25 cellular contexts compared by ENCODE assay signal in genomic region chr12:3308063-3308462, GRCh38.
DNase-seq lines count a peak whose midpoint lies in the region; ATAC-seq, FAIRE-seq and TF ChIP-seq lines count a peak whose summit lies in the region.
"Had no signal": no experiment of that assay in that cellular context is flagged by ENCODE, and none has a peak within 500 bp of the region (broad histone marks: within the 10 kb centered on the region; RNA-seq: fewer than 3 reads in every experiment).

No MANE protein-coding gene starts in this region.

- H3K36me3 Mint-ChIP-seq in nephron progenitor cell (ENCODE audit: low read depth) = no peaks in the 10 kb centered on the region
- H3K36me3 Mint-ChIP-seq: CD4-positive, CD25-positive, alpha-beta regulatory T cell; CD8-positive, alpha-beta memory T cell had no signal

- H3K4me1 Mint-ChIP-seq in nephron progenitor cell = peaks cover 48% of the 10 kb centered on the region
- H3K4me1 Mint-ChIP-seq: CD4-positive, CD25-positive, alpha-beta regulatory T cell; CD8-positive, alpha-beta memory T cell had no signal

- H3K4me1 ChIP-seq in A549 (0 out of 3 replicates have a peak, but pooled peaks cover 3% of the 10 kb centered on the region), NT2/D1 (ENCODE audit: insufficient read depth, insufficient read length) (peaks cover 31% of the 10 kb centered on the region), psoas muscle (no peaks in the 10 kb centered on the region)

- intact Hi-C loops in psoas muscle (cut with DNase I) = no loop called here

- H3K36me3 ChIP-seq in NT2/D1 (ENCODE audit: insufficient read depth, insufficient read length, low read length) (no peaks in the 10 kb centered on the region), psoas muscle (ENCODE audit: insufficient read depth in 1 of 2, low read depth in 1 of 2) (no peaks in the 10 kb centered on the region)
- H3K36me3 ChIP-seq: BE2C had no signal

- ATAC-seq in A549 (no peak), GM21528 (IDR thresholded peaks at IDR 0.05; ENCODE audit: low FRiP score, unreplicated experiment) (no peak), psoas muscle (no peak)
- ATAC-seq: GM12878, GM23338, HCT116, HepG2 had no signal

- no peak overlapping the region for H3K4me2 ChIP-seq in A549
- H3K4me2 ChIP-seq: GM23338 had no signal

- 69% methylated on average over 8 of the region's 8 CpGs for WGBS in A549 (ENCODE audit: missing lambda C conversion rate)
- 86 to 94% (median 90%) methylated on average over 8 of the region's 8 CpGs for WGBS in psoas muscle, 3 donors

- H3K4me3 ChIP-seq in A549 (no peak overlapping the region), NT2/D1 (ENCODE audit: insufficient read length, low read depth) (no peak overlapping the region), psoas muscle (no peak overlapping the region)
- H3K4me3 ChIP-seq: GM12878, GM23338 had no signal

- H3K9ac ChIP-seq in NT2/D1 (ENCODE audit: insufficient read length, low read depth) = peak overlapping the region; percentile 5

- peaks cover 28% of the 10 kb centered on the region for H3K27me3 ChIP-seq in NT2/D1 (ENCODE audit: insufficient read depth, insufficient read length)
- H3K27me3 ChIP-seq in psoas muscle (ENCODE audit: insufficient read depth in 3 of 3, low read length in 2 of 3) = peaks cover 0 to 3% (median 2%) of the 10 kb centered on the region in 3 donors
- H3K27me3 ChIP-seq: BE2C had no signal

- POLR2A ChIA-PET in A549 (lab: Yijun Ruan, JAX) = no interaction called here

- TF ChIP-seq RAD21 in A549 (conservative IDR thresholded peaks at IDR 0.05 in 1 of 2, IDR thresholded peaks at IDR 0.05 in 1 of 2) = no peak

- H3K27ac ChIP-seq in A549 (no peak overlapping the region), psoas muscle (no peak overlapping the region)

- peaks cover 20% of the 10 kb centered on the region for H3K27me3 Mint-ChIP-seq in nephron progenitor cell (ENCODE audit: low read depth, poor library complexity)

- H3K9me3 ChIP-seq in A549 (no peaks in the 10 kb centered on the region), NT2/D1 (ENCODE audit: insufficient read depth, low read length) (no peaks in the 10 kb centered on the region), psoas muscle (no peaks in the 10 kb centered on the region)
- H3K9me3 ChIP-seq: BE2C had no signal

- TF ChIP-seq CTCF in A549 (IDR thresholded peaks at IDR 0.05) (no peak), nephron progenitor cell (IDR thresholded peaks at IDR 0.05) (no peak), psoas muscle (IDR thresholded peaks at IDR 0.05) (no peak)

- TF ChIP-seq POLR2A in A549 (IDR thresholded peaks at IDR 0.05; ENCODE audit: low read length) = no peak

- CTCF ChIA-PET in A549 (lab: Yijun Ruan, JAX) = interaction anchor here (0.9 to 11.2 kb wide), 3 partner anchors 8 to 173 kb away, joined by 3 to 147 read pairs (median 3); no protein-coding TSS in a partner anchor

- FAIRE-seq in A549 (lab: Jason Lieb, UNC) = no peak
- FAIRE-seq: GM12878, GM19239, HepG2 had no signal

- peak overlapping the region; percentile 85 for H3K27ac Mint-ChIP-seq in nephron progenitor cell
- H3K27ac Mint-ChIP-seq: CD4-positive, CD25-positive, alpha-beta regulatory T cell; GM23338; HFFc6 had no signal

- H3K9me3 Mint-ChIP-seq in nephron progenitor cell = no peaks in the 10 kb centered on the region
- H3K9me3 Mint-ChIP-seq: CD8-positive, alpha-beta memory T cell; GM23338; HFFc6 had no signal

- no peak overlapping the region for H3K4me3 Mint-ChIP-seq in nephron progenitor cell
- H3K4me3 Mint-ChIP-seq: CD4-positive, CD25-positive, alpha-beta regulatory T cell; CD8-positive, alpha-beta memory T cell; GM23338; HFFc6 had no signal

- TF ChIP-seq EP300 in A549 (IDR thresholded peaks at IDR 0.05) = no peak

- DNase-seq in A549 (ENCODE audit: low read depth in 1 of 2, low spot score in 1 of 2) (no peak), NCI-H146 treated with DMSO at 0.1 percent for 48 hours (lab: John Stamatoyannopoulos, UW; ENCODE audit: unreplicated experiment) (peak; percentile 8), NT2/D1 (ENCODE audit: low read depth, low spot score) (no peak), nephron progenitor cell (no peak), HUDEP-2 (lab: John Stamatoyannopoulos, UW; ENCODE audit: unreplicated experiment in 76 of 76) (no peak), psoas muscle (no peak), dermis blood vessel endothelial cell (no peak)
- DNase-seq: 8988T; BE2C; C1 segment of cervical spinal cord; CD4-positive, CD25-positive, alpha-beta regulatory T cell; CD8-positive, alpha-beta memory T cell; COR-L47; DMS 273 treated with DMSO at 0.1 percent for 48 hours; DMS53; DND-41; EL; H7; HFFc6 had no signal

TF ChIP-seq in A549, 52 proteins besides CTCF, POLR2A, EP300 and RAD21:
- no peak for TF ChIP-seq TFCP2L1 (CRISPR knock-in tag; IDR thresholded peaks at IDR 0.05)
- no peak for TF ChIP-seq SMC3 (IDR thresholded peaks at IDR 0.05)
- TF ChIP-seq MAFK (IDR thresholded peaks at IDR 0.05; ENCODE audit: partially characterized antibody) = no peak
- peak; percentile 73 for TF ChIP-seq ZFP36 (IDR thresholded peaks at IDR 0.05; ENCODE audit: borderline replicate concordance, partially characterized antibody)
- TF ChIP-seq NPAS2 (CRISPR knock-in tag; IDR thresholded peaks at IDR 0.05; ENCODE audit: borderline replicate concordance) = no peak
- TF ChIP-seq FOSL2 (IDR thresholded peaks at IDR 0.05) = no peak
- no peak for TF ChIP-seq FOSL2 (CRISPR knock-in tag; IDR thresholded peaks at IDR 0.05)
- no peak for TF ChIP-seq ZC3H11A (IDR thresholded peaks at IDR 0.05)
